ENCODE assay signal across 8 cellular contexts in genomic region chr13:32969516-32969941, GRCh38. TPM values are rescaled to one million over a fixed set of nuclear protein-coding genes. Genes with fewer than 3 reads are reported as not detected.
DNase-seq lines count a peak whose midpoint lies in the region; ATAC-seq, FAIRE-seq and TF ChIP-seq lines count a peak whose summit lies in the region.

No MANE protein-coding gene starts in this region.

- peaks cover 0 to 8% of the 10 kb centered on the region in 2 donors for H3K4me1 Mint-ChIP-seq in stimulated activated naive B cell treated with anti-CD40 and anti-IgM and Interleukin-4, amounts not matched to agents 10 μg/mL and 1 μg/mL and 100 μg/mL, for 72 hours

- no peak overlapping the region for H3K4me3 Mint-ChIP-seq in stimulated activated naive B cell treated with anti-CD40 and anti-IgM and Interleukin-4, amounts not matched to agents 10 μg/mL and 1 μg/mL and 100 μg/mL, for 72 hours

- no peak for TF ChIP-seq POLR2A in GM12891 (IDR thresholded peaks at IDR 0.05; ENCODE audit: low read depth, low read length)

- peak; percentile 74 for DNase-seq in fibroblast of peridontal ligament (ENCODE audit: extremely low read depth)
- no peak for DNase-seq in stimulated activated naive B cell treated with anti-CD40 and anti-IgM and Interleukin-4, amounts not matched to agents 10 μg/mL and 1 μg/mL and 100 μg/mL, for 72 hours
- no peak for DNase-seq in NCI-H748 treated with DMSO at 0.1 percent for 48 hours (lab: John Stamatoyannopoulos, UW)
- no peak for DNase-seq in GM12891 (ENCODE audit: insufficient read length, low spot score)
- no peak for DNase-seq in NCI-H82 (lab: John Stamatoyannopoulos, UW)

- no peak overlapping the region for H3K27ac Mint-ChIP-seq in stimulated activated naive B cell treated with anti-CD40 and anti-IgM and Interleukin-4, amounts not matched to agents 10 μg/mL and 1 μg/mL and 100 μg/mL, for 72 hours

- no peaks in the 10 kb centered on the region for H3K9me3 Mint-ChIP-seq in stimulated activated naive B cell treated with anti-CD40 and anti-IgM and Interleukin-4, amounts not matched to agents 10 μg/mL and 1 μg/mL and 100 μg/mL, for 72 hours

- H3K36me3 Mint-ChIP-seq in stimulated activated naive B cell treated with anti-CD40 and anti-IgM and Interleukin-4, amounts not matched to agents 10 μg/mL and 1 μg/mL and 100 μg/mL, for 72 hours, result no peaks in the 10 kb centered on the region

- H3K27me3 Mint-ChIP-seq in stimulated activated naive B cell treated with anti-CD40 and anti-IgM and Interleukin-4, amounts not matched to agents 10 μg/mL and 1 μg/mL and 100 μg/mL, for 72 hours, result no peaks in the 10 kb centered on the region

- FAIRE-seq in GM12891 (lab: Jason Lieb, UNC), result no peak

- peak; percentile 95 for ATAC-seq in GM18909 (IDR thresholded peaks at IDR 0.05; ENCODE audit: poor library complexity, unreplicated experiment)
- peak; percentile 75 for ATAC-seq in HG03460 (IDR thresholded peaks at IDR 0.05; ENCODE audit: unreplicated experiment)
- ATAC-seq in stimulated activated naive B cell treated with anti-CD40 and anti-IgM and Interleukin-4, amounts not matched to agents 10 μg/mL and 1 μg/mL and 100 μg/mL, for 72 hours (replicated peaks), result peak; percentile 70 to 83
- ATAC-seq in HG03045 (IDR thresholded peaks at IDR 0.05; ENCODE audit: unreplicated experiment), result no peak

TF ChIP-seq in GM12891, 5 proteins besides CTCF, POLR2A, EP300 and RAD21:
- TF ChIP-seq PAX5 (IDR thresholded peaks at IDR 0.05; ENCODE audit: insufficient read depth, low read length, severe bottlenecking) (no peak), POU2F2 (IDR thresholded peaks at IDR 0.05; ENCODE audit: low read depth, low read length) (no peak), SPI1 (IDR thresholded peaks at IDR 0.05; ENCODE audit: low read depth, low read length) (no peak), POLR2AphosphoS5 (IDR thresholded peaks at IDR 0.05; ENCODE audit: low read depth, low read length) (no peak), TAF1 (IDR thresholded peaks at IDR 0.05; ENCODE audit: low read depth, low read length) (no peak)

RNA-seq across cellular contexts. Expression of gene KL, which starts 46.7 kb away (rescaled TPM):
- 0.56 TPM for polyA plus RNA-seq in GM12891 (2012; ENCODE audit: low read depth, missing spikeins)
